In genomic region chr1:203455706-203456105, GRCh38 we compare ENCODE assay signal across 28 cellular contexts. TPM values are rescaled to one million over a fixed set of nuclear protein-coding genes. Genes with fewer than 3 reads are reported as not detected.
"Had no signal": no experiment of that assay in that cellular context is flagged by ENCODE, and none has a peak within 500 bp of the region (broad histone marks: within the 10 kb centered on the region; RNA-seq: fewer than 3 reads in every experiment).

No MANE protein-coding gene starts in this region.

- H3K4me1 Mint-ChIP-seq: activated CD4-positive, alpha-beta memory T cell treated with anti-CD3 and anti-CD28 coated beads, Interleukin-2, amount 10 ng/mL, durations not matched to agents 7 days and 5 days; activated T-helper 17 cell treated with anti-CD3 and anti-CD28 coated beads, Interleukin-2, amount 50 U/mL, for 72 hours; T-helper 17 cell had no signal

- ATAC-seq: activated T-helper 17 cell treated with anti-CD3 and anti-CD28 coated beads, Interleukin-2, amount 50 U/mL, for 72 hours; T-helper 17 cell had no signal

- H3K4me2 ChIP-seq: KMS-11 had no signal

- H3K36me3 ChIP-seq: MG63 had no signal

- H3K36me3 Mint-ChIP-seq: activated naive CD8-positive, alpha-beta T cell; brain had no signal

- H3K9me3 Mint-ChIP-seq: activated B cell treated with CpG ODN at 0.5 μM for 24 hours; activated CD4-positive, alpha-beta memory T cell treated with anti-CD3 and anti-CD28 coated beads, Interleukin-2, amount 10 ng/mL, durations not matched to agents 7 days and 5 days; activated naive CD4-positive, alpha-beta T cell treated with anti-CD3 and anti-CD28 coated beads for 36 hours; activated T-helper 17 cell treated with anti-CD3 and anti-CD28 coated beads, Interleukin-2, amount 50 U/mL, for 72 hours had no signal

- H3K4me3 Mint-ChIP-seq: activated B cell treated with CpG ODN at 0.5 μM for 24 hours; activated CD4-positive, alpha-beta memory T cell treated with anti-CD3 and anti-CD28 coated beads, Interleukin-2, amount 10 ng/mL, durations not matched to agents 7 days and 5 days; activated naive CD4-positive, alpha-beta T cell treated with anti-CD3 and anti-CD28 coated beads for 36 hours; activated naive CD8-positive, alpha-beta T cell; activated T-helper 17 cell treated with anti-CD3 and anti-CD28 coated beads, Interleukin-2, amount 50 U/mL, for 72 hours; T-helper 17 cell had no signal

- H3K27ac ChIP-seq: KMS-11 had no signal

- DNase-seq: activated B cell treated with CpG ODN at 0.5 μM for 24 hours; activated CD4-positive, alpha-beta memory T cell treated with anti-CD3 and anti-CD28 coated beads, Interleukin-2, amount 10 ng/mL, durations not matched to agents 7 days and 5 days; activated CD4-positive, alpha-beta T cell treated with anti-CD3 and anti-CD28 coated beads, Interleukin-2, amount 50 U/mL, for 1 hour; activated gamma-delta T cell; activated naive CD4-positive, alpha-beta T cell treated with anti-CD3 and anti-CD28 coated beads for 36 hours; activated T-cell treated with anti-CD3 and anti-CD28 coated beads for 4 hours; activated T-cell treated with anti-CD3 and anti-CD28 coated beads, Interleukin-2, amount 50 U/mL, for 48 hours; amygdala; MG63; MV-4-11; NCI-H1092 treated with DMSO at 0.1 percent for 48 hours; NCI-H1417 treated with DMSO at 0.1 percent for 48 hours; NCI-H1694 treated with DMSO at 0.1 percent for 48 hours; NCI-H2029 treated with DMSO at 0.1 percent for 48 hours; NCI-H345; NCI-H510A; NCI-H526 treated with DMSO at 0.1 percent for 48 hours; NCI-H82; SHP77; T-helper 17 cell; T-helper 9 cell had no signal

- H3K27ac Mint-ChIP-seq: activated B cell treated with CpG ODN at 0.5 μM for 24 hours; activated CD4-positive, alpha-beta memory T cell treated with anti-CD3 and anti-CD28 coated beads, Interleukin-2, amount 10 ng/mL, durations not matched to agents 7 days and 5 days; activated naive CD4-positive, alpha-beta T cell treated with anti-CD3 and anti-CD28 coated beads for 36 hours; activated naive CD8-positive, alpha-beta T cell; activated T-helper 17 cell treated with anti-CD3 and anti-CD28 coated beads, Interleukin-2, amount 50 U/mL, for 72 hours; T-helper 17 cell had no signal

- H3K9me3 ChIP-seq: MG63 had no signal

- H3K4me3 ChIP-seq: MG63 had no signal

- H3K9ac ChIP-seq: KMS-11 had no signal

RNA-seq across cellular contexts. Expression of gene PRELP, which starts 19.9 kb away (rescaled TPM):
- total RNA-seq: activated B cell treated with CpG ODN at 0.5 μM for 24 hours; activated CD4-positive, alpha-beta memory T cell treated with anti-CD3 and anti-CD28 coated beads, Interleukin-2, amount 10 ng/mL, durations not matched to agents 7 days and 5 days; activated CD8-positive, alpha-beta memory T cell treated with anti-CD3 and anti-CD28 coated beads for 36 hours; activated naive CD4-positive, alpha-beta T cell treated with anti-CD3 and anti-CD28 coated beads for 36 hours; activated T-helper 17 cell treated with anti-CD3 and anti-CD28 coated beads, Interleukin-2, amount 50 U/mL, for 72 hours; T-helper 17 cell had no signal

RNA-seq across cellular contexts. Expression of gene OPTC, which starts 38.2 kb away (rescaled TPM):
- total RNA-seq: activated B cell treated with CpG ODN at 0.5 μM for 24 hours; activated CD4-positive, alpha-beta memory T cell treated with anti-CD3 and anti-CD28 coated beads, Interleukin-2, amount 10 ng/mL, durations not matched to agents 7 days and 5 days; activated CD8-positive, alpha-beta memory T cell treated with anti-CD3 and anti-CD28 coated beads for 36 hours; activated naive CD4-positive, alpha-beta T cell treated with anti-CD3 and anti-CD28 coated beads for 36 hours; activated T-helper 17 cell treated with anti-CD3 and anti-CD28 coated beads, Interleukin-2, amount 50 U/mL, for 72 hours; astrocyte; SK-MEL-5; T-helper 17 cell had no signal
